In the genomic region with DNA sequence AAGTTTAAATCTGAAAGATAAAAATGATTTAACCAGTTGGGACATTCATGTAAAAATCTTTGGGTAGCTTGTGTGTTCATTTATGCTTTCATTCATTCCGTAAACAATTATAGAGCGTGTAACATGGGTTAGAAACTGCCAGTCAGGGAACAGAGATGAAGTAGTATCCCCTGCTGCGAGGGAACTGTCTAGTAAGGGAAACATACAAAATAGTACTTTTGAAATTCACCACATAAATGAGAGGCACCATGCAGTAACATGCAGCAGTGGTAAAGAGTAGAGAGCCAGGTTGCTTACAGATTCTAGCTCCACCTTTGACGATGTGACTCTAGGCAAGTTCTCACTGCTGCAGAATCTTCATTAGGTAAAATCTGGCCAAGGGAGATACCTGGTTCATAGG, we compare ENCODE assay signal across 8 cellular contexts. TPM values are rescaled to one million over a fixed set of nuclear protein-coding genes. Genes with fewer than 3 reads are reported as not detected.
DNase-seq lines count a peak whose midpoint lies in the region; TF ChIP-seq lines count a peak whose summit lies in the region.

No MANE protein-coding gene starts in this region.

- H3K27ac ChIP-seq in right atrium auricular region (no peak overlapping the region), WERI-Rb-1 (no peak overlapping the region; the same call in 1 of the 2 replicates), iPS-20b (ENCODE audit: low read length) (peak overlapping the region; percentile 65), thymus (ENCODE audit: low read depth) (peak overlapping the region; percentile 33)

- H3K36me3 ChIP-seq in right atrium auricular region: no peaks in the 10 kb centered on the region
- H3K36me3 ChIP-seq in WERI-Rb-1: peaks cover 6% of the 10 kb centered on the region; the same call in 1 of the 2 replicates
- H3K36me3 ChIP-seq in iPS-20b (ENCODE audit: insufficient read depth, low read depth, low read length): peaks cover 13% of the 10 kb centered on the region; the same call in 1 of the 2 replicates
- no peaks in the 10 kb centered on the region for H3K36me3 ChIP-seq in thymus (ENCODE audit: control insufficient read depth, insufficient read depth)

- 33% methylated on average over 4 of the region's 4 CpGs for WGBS in thymus

- DNase-seq in right atrium auricular region (ENCODE audit: low spot score): no peak
- no peak for DNase-seq in cardiac septum (ENCODE audit: low spot score)
- DNase-seq in WERI-Rb-1: no peak
- no peak for DNase-seq in SHP77 (lab: John Stamatoyannopoulos, UW)
- no peak for DNase-seq in SHP77 treated with DMSO at 0.1 percent for 48 hours (lab: John Stamatoyannopoulos, UW)
- DNase-seq in stimulated activated CD4-positive, alpha-beta T cell treated with anti-CD3 and anti-CD28 coated beads, Interleukin-12 subunit alpha, Interleukin-12 subunit beta, amount 100 ng/mL, for 4 hours: no peak

- H3K9me3 ChIP-seq in right atrium auricular region: no peaks in the 10 kb centered on the region
- no peaks in the 10 kb centered on the region for H3K9me3 ChIP-seq in WERI-Rb-1 (ENCODE audit: severe bottlenecking)
- no peaks in the 10 kb centered on the region for H3K9me3 ChIP-seq in iPS-20b (ENCODE audit: insufficient read depth, low read depth, low read length)
- H3K9me3 ChIP-seq in thymus (ENCODE audit: control insufficient read depth): no peaks in the 10 kb centered on the region

- TF ChIP-seq CTCF in right atrium auricular region (IDR thresholded peaks at IDR 0.05) (no peak), WERI-Rb-1 (IDR thresholded peaks at IDR 0.05; ENCODE audit: low read depth, low read length) (no peak)

- H3K4me3 ChIP-seq in right atrium auricular region (peak overlapping the region; percentile 63 to 73), WERI-Rb-1 (ENCODE audit: low read depth, low read length) (peak overlapping the region; percentile 100), iPS-20b (ENCODE audit: low read length) (peak overlapping the region; percentile 89), thymus (ENCODE audit: low read length) (peak overlapping the region; percentile 31)

- intact Hi-C loops in cardiac septum (cut with DNase I): no loop called here

- H3K27me3 ChIP-seq in right atrium auricular region (no peaks in the 10 kb centered on the region), WERI-Rb-1 (ENCODE audit: insufficient read depth, low read depth, severe bottlenecking) (no peaks in the 10 kb centered on the region), iPS-20b (ENCODE audit: insufficient read depth, low read length) (no peaks in the 10 kb centered on the region), thymus (ENCODE audit: control insufficient read depth, insufficient read depth) (no peaks in the 10 kb centered on the region)

- peak overlapping the region; percentile 92 for H3K9ac ChIP-seq in iPS-20b (ENCODE audit: low read depth, low read length)

- H3K4me1 ChIP-seq in right atrium auricular region: peaks cover 0 to 18% of the 10 kb centered on the region in 2 donors
- H3K4me1 ChIP-seq in iPS-20b (ENCODE audit: insufficient read depth, low read length): peaks cover 9% of the 10 kb centered on the region; the same call in 1 of the 2 replicates
- H3K4me1 ChIP-seq in thymus (ENCODE audit: control insufficient read depth, insufficient read depth, low read length): peaks cover 3% of the 10 kb centered on the region

RNA-seq across cellular contexts. Expression of a gene that starts 0.9 kb away (rescaled TPM):
- total RNA-seq in right atrium auricular region (10 to 100 TPM in 1 of 2 donors, 1 to 10 TPM in 1; 7.6 to 16.1 TPM), cardiac septum (17.7 TPM)
- polyA plus RNA-seq in thymus: 13.4 TPM

RNA-seq across cellular contexts. Expression of a gene that starts 1.2 kb away (rescaled TPM):
- total RNA-seq in right atrium auricular region (1 to 10 TPM in 1 of 2 donors, under 1 TPM in 1; 0.83 to 2.9 TPM), cardiac septum (1.3 TPM)
- polyA plus RNA-seq in thymus: 2.0 TPM

Comparison
In these comparisons a context has a peak if more than half of its experiments do, and no peak if none do; other contexts are left out.
1. H3K27ac ChIP-seq: peak in iPS-20b (single experiment) and thymus (single experiment); none in right atrium auricular region (0 of 2) and WERI-Rb-1 (single experiment).
2. H3K4me3 ChIP-seq: peak in every context shown above with its lines; median percentile 100 in WERI-Rb-1; 89 in iPS-20b; 68 in right atrium auricular region; 31 in thymus.